In genomic region chr16:78323315-78323714, GRCh38 we compare ENCODE assay signal across 28 cellular contexts.
"Had no signal": no experiment of that assay in that cellular context is flagged by ENCODE, and none has a peak within 500 bp of the region (broad histone marks: within the 10 kb centered on the region; RNA-seq: fewer than 3 reads in every experiment).

No MANE protein-coding gene starts in this region.

- H3K9me3 Mint-ChIP-seq: activated CD8-positive, alpha-beta T cell treated with anti-CD3 and anti-CD28 coated beads for 36 hours; activated naive CD4-positive, alpha-beta T cell treated with anti-CD3 and anti-CD28 coated beads, Interleukin-2, amount 50 U/mL, for 24 hours; activated naive CD8-positive, alpha-beta T cell treated with anti-CD3 and anti-CD28 coated beads for 36 hours; activated T-cell treated with anti-CD3 and anti-CD28 coated beads, Interleukin-2, amount 50 U/mL, for 4 hours; activated T-helper 17 cell treated with anti-CD3 and anti-CD28 coated beads, Interleukin-2, amount 50 U/mL, for 72 hours; WTC11 had no signal

- H3K36me3 Mint-ChIP-seq: activated naive CD8-positive, alpha-beta T cell treated with anti-CD3 and anti-CD28 coated beads for 36 hours; brain; WTC11 had no signal

- ATAC-seq: activated CD8-positive, alpha-beta T cell treated with anti-CD3 and anti-CD28 coated beads for 36 hours; activated T-cell treated with anti-CD3 and anti-CD28 coated beads, Interleukin-2, amount 50 U/mL, for 4 hours; activated T-helper 17 cell treated with anti-CD3 and anti-CD28 coated beads, Interleukin-2, amount 50 U/mL, for 72 hours; gastroesophageal sphincter; WTC11 had no signal

- H3K4me3 Mint-ChIP-seq: activated CD8-positive, alpha-beta T cell treated with anti-CD3 and anti-CD28 coated beads for 36 hours; activated naive CD4-positive, alpha-beta T cell treated with anti-CD3 and anti-CD28 coated beads, Interleukin-2, amount 50 U/mL, for 24 hours; activated naive CD8-positive, alpha-beta T cell treated with anti-CD3 and anti-CD28 coated beads for 36 hours; activated T-cell treated with anti-CD3 and anti-CD28 coated beads, Interleukin-2, amount 50 U/mL, for 4 hours; activated T-helper 17 cell treated with anti-CD3 and anti-CD28 coated beads, Interleukin-2, amount 50 U/mL, for 72 hours; brain; WTC11 had no signal

- H3K27ac Mint-ChIP-seq: activated CD8-positive, alpha-beta T cell treated with anti-CD3 and anti-CD28 coated beads for 36 hours; activated naive CD4-positive, alpha-beta T cell treated with anti-CD3 and anti-CD28 coated beads, Interleukin-2, amount 50 U/mL, for 24 hours; activated naive CD8-positive, alpha-beta T cell treated with anti-CD3 and anti-CD28 coated beads for 36 hours; activated T-helper 17 cell treated with anti-CD3 and anti-CD28 coated beads, Interleukin-2, amount 50 U/mL, for 72 hours; brain; WTC11 had no signal

- H3K4me1 ChIP-seq: ascending aorta, breast epithelium, colonic mucosa, gastroesophageal sphincter had no signal

- DNase-seq: activated CD4-positive, alpha-beta T cell treated with anti-CD3 and anti-CD28 coated beads for 1 hour; activated CD4-positive, alpha-beta T cell treated with anti-CD3 and anti-CD28 coated beads for 4 hours; activated CD4-positive, alpha-beta T cell treated with anti-CD3 and anti-CD28 coated beads, Interleukin-2, amount 50 U/mL, for 1 hour; activated CD4-positive, alpha-beta T cell treated with anti-CD3 and anti-CD28 coated beads, Interleukin-2, amount 50 U/mL, for 48 hours; activated CD8-positive, alpha-beta memory T cell treated with anti-CD3 and anti-CD28 coated beads for 24 hours; activated CD8-positive, alpha-beta T cell treated with anti-CD3 and anti-CD28 coated beads for 36 hours; activated effector memory CD4-positive, alpha-beta T cell treated with Interleukin-2 at 50 U/mL for 16 hours; activated gamma-delta T cell treated with Interleukin-2 at 50 U/mL for 16 hours; activated naive CD4-positive, alpha-beta T cell treated with Interleukin-2 at 50 U/mL for 16 hours; activated naive CD8-positive, alpha-beta T cell treated with anti-CD3 and anti-CD28 coated beads for 36 hours; activated T-cell treated with anti-CD3 and anti-CD28 coated beads, Interleukin-2, amount 50 U/mL, for 4 hours; central memory CD4-positive, alpha-beta T cell; cerebellar nuclear complex; colonic mucosa; effector CD8-positive, alpha-beta T cell; esophagus squamous epithelium; foreskin melanocyte; T-helper 2 cell had no signal

- H3K4me1 Mint-ChIP-seq: activated naive CD4-positive, alpha-beta T cell treated with anti-CD3 and anti-CD28 coated beads, Interleukin-2, amount 50 U/mL, for 24 hours; activated naive CD8-positive, alpha-beta T cell treated with anti-CD3 and anti-CD28 coated beads for 36 hours; activated T-helper 17 cell treated with anti-CD3 and anti-CD28 coated beads, Interleukin-2, amount 50 U/mL, for 72 hours had no signal

- H3K36me3 ChIP-seq: ascending aorta, breast epithelium, cardiac muscle cell, colonic mucosa, esophagus squamous epithelium, gastroesophageal sphincter had no signal

- H3K27me3 ChIP-seq: ascending aorta, breast epithelium, cardiac muscle cell, colonic mucosa, esophagus squamous epithelium, gastroesophageal sphincter had no signal

- H3K27me3 Mint-ChIP-seq: activated CD8-positive, alpha-beta T cell treated with anti-CD3 and anti-CD28 coated beads for 36 hours; activated naive CD4-positive, alpha-beta T cell treated with anti-CD3 and anti-CD28 coated beads, Interleukin-2, amount 50 U/mL, for 24 hours; activated naive CD8-positive, alpha-beta T cell treated with anti-CD3 and anti-CD28 coated beads for 36 hours; activated T-helper 17 cell treated with anti-CD3 and anti-CD28 coated beads, Interleukin-2, amount 50 U/mL, for 72 hours had no signal

- H3K27ac ChIP-seq: ascending aorta, breast epithelium, cardiac muscle cell, colonic mucosa, epithelial cell of prostate, esophagus squamous epithelium, gastroesophageal sphincter, VCaP had no signal

- H3K9me3 ChIP-seq: ascending aorta, breast epithelium, colonic mucosa, esophagus squamous epithelium, gastroesophageal sphincter had no signal

- H3K4me3 ChIP-seq: ascending aorta, breast epithelium, cardiac muscle cell, colonic mucosa, esophagus squamous epithelium, gastroesophageal sphincter had no signal
